In genomic region chr19:3761382-3762129, GRCh38 we compare ENCODE assay signal across 8 cellular contexts. TPM values are rescaled to one million over a fixed set of nuclear protein-coding genes. Genes with fewer than 3 reads are reported as not detected.
DNase-seq lines count a peak whose midpoint lies in the region; ATAC-seq, FAIRE-seq and TF ChIP-seq lines count a peak whose summit lies in the region.

Gene APBA3, minus strand, starts transcription at chr19:3761692. Its CDS starts 1,428 bp downstream, at chr19:3760264.

- peaks cover 49% of the 10 kb centered on the region for H3K4me1 Mint-ChIP-seq in activated naive CD8-positive, alpha-beta T cell treated with anti-CD3 and anti-CD28 coated beads, Interleukin-2, amount 50 U/mL, for 24 hours

- peak within 1 kb of the TSS; percentile 86 to 95 (median 90) for H3K4me3 ChIP-seq in transverse colon

- no peaks in the 10 kb centered on the region for H3K9me3 Mint-ChIP-seq in activated naive CD8-positive, alpha-beta T cell treated with anti-CD3 and anti-CD28 coated beads, Interleukin-2, amount 50 U/mL, for 24 hours

- peak; percentile 79 for TF ChIP-seq POLR2A in transverse colon (IDR thresholded peaks at IDR 0.05)

- peaks cover 3% of the 10 kb centered on the region for H3K27me3 Mint-ChIP-seq in activated naive CD8-positive, alpha-beta T cell treated with anti-CD3 and anti-CD28 coated beads, Interleukin-2, amount 50 U/mL, for 24 hours

- H3K4me3 Mint-ChIP-seq in activated naive CD8-positive, alpha-beta T cell treated with anti-CD3 and anti-CD28 coated beads, Interleukin-2, amount 50 U/mL, for 24 hours: peak within 1 kb of the TSS; percentile 95

- peaks cover 0 to 12% (median 0%) of the 10 kb centered on the region in 4 donors for H3K36me3 ChIP-seq in transverse colon

- no peak for TF ChIP-seq EP300 in transverse colon (IDR thresholded peaks at IDR 0.05; ENCODE audit: low read depth)

- WGBS in transverse colon (ENCODE audit: low coverage in 1 of 2), 2 donors: 3 to 13% methylated on average over 7 to 42 of the region's 45 CpGs

- peaks cover 13% of the 10 kb centered on the region for H3K36me3 Mint-ChIP-seq in activated naive CD8-positive, alpha-beta T cell treated with anti-CD3 and anti-CD28 coated beads, Interleukin-2, amount 50 U/mL, for 24 hours (ENCODE audit: low read depth)

- DNase-seq in NCI-H1417 (lab: John Stamatoyannopoulos, UW) (peak; percentile 85 to 94 (median 93)), SW480 (ENCODE audit: low spot score) (peak; percentile 53), cardiac septum (ENCODE audit: low spot score) (peak; percentile 97), pons (ENCODE audit: low spot score) (peak; percentile 88), transverse colon (peak; percentile 95)
- peak; percentile 98 for DNase-seq in activated naive CD8-positive, alpha-beta T cell treated with anti-CD3 and anti-CD28 coated beads, Interleukin-2, amount 50 U/mL, for 24 hours

- H3K27ac ChIP-seq in transverse colon: peak within 1 kb of the TSS; percentile 93 to 98 (median 96)

- TF ChIP-seq CTCF in transverse colon (IDR thresholded peaks at IDR 0.05): peak; percentile 54 to 85 (median 75)

- peaks cover 7 to 42% (median 33%) of the 10 kb centered on the region in 4 donors for H3K4me1 ChIP-seq in transverse colon

- intact Hi-C loops in cardiac septum (cut with DNase I) (loop anchor here (5.0 kb wide), 1 partner anchor 226 kb away; the partner anchor contains the start of gene EEF2), transverse colon (cut with DNase I; ENCODE audit: low total_unique reads) (no loop called here)

- peak; percentile 90 for FAIRE-seq in G401.6 (lab: Jason Lieb, UNC)

- peak; percentile 51 for ATAC-seq in HG02588 (IDR thresholded peaks at IDR 0.05; ENCODE audit: unreplicated experiment)
- ATAC-seq in activated naive CD8-positive, alpha-beta T cell treated with anti-CD3 and anti-CD28 coated beads, Interleukin-2, amount 50 U/mL, for 24 hours: peak; percentile 60

- no peaks in the 10 kb centered on the region for H3K27me3 ChIP-seq in transverse colon

- peak within 1 kb of the TSS; percentile 100 for H3K27ac Mint-ChIP-seq in activated naive CD8-positive, alpha-beta T cell treated with anti-CD3 and anti-CD28 coated beads, Interleukin-2, amount 50 U/mL, for 24 hours

- in situ Hi-C loops in transverse colon (cut with MboI; ENCODE audit: low pct_ligation_motif_present in 1 of 4, low pct_unique_long_range_greater_than_20kb in 1 of 4, low sequenced_read_pairs in 3 of 4): no loop called here

- H3K9me3 ChIP-seq in transverse colon: no peaks in the 10 kb centered on the region

RNA-seq across cellular contexts. Expression of gene APBA3, which starts in this region (rescaled TPM):
- 12.5 TPM for total RNA-seq in cardiac septum
- 100 to 1,000 TPM in 2 of 4 donors, 10 to 100 TPM in 2; 24.0 to 284 (median 95.7) TPM for total RNA-seq in transverse colon

Comparison
In these comparisons a context has a peak if more than half of its experiments do, and no peak if none do; other contexts are left out.
1. Peak in every context shown above with its lines: DNase-seq, ATAC-seq, H3K4me3 ChIP-seq and H3K27ac ChIP-seq.